15 cellular contexts compared by ENCODE assay signal in the genomic region with DNA sequence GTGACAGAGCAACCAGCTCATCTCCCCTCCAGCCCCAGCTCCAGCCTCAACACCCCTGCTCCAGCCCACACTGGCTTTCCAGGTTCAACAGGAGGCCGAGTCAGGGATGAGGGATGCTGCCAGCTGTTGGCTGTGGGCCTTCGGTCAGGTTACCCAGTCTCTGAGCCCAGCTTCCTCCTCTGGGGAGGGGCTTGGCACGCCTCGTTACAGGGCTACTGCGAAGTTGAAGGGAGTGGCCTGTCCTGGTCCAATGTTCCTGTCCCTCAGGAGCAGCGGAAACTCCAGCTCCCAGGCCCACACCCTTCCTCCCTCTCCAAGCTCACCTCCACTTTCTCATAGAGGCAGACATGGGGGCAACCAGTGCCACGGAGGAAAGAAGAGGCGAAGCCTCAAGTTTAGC. TPM values are rescaled to one million over a fixed set of nuclear protein-coding genes. Genes with fewer than 3 reads are reported as not detected.
A peak's percentile ranks its signal among the peaks of the same experiment; 100 is the strongest.
DNase-seq lines count a peak whose midpoint lies in the region; ATAC-seq, FAIRE-seq and TF ChIP-seq lines count a peak whose summit lies in the region.
"Had no signal": no experiment of that assay in that cellular context is flagged by ENCODE, and none has a peak within 500 bp of the region (broad histone marks: within the 10 kb centered on the region; RNA-seq: fewer than 3 reads in every experiment).

No MANE protein-coding gene starts in this region.

- H3K27me3 ChIP-seq in right lobe of liver (no peaks in the 10 kb centered on the region), HepG2 (ENCODE audit: control insufficient read depth in 1 of 2, insufficient read depth in 2 of 2, low read length in 2 of 2) (no peaks in the 10 kb centered on the region), psoas muscle (ENCODE audit: insufficient read depth in 3 of 3, low read length in 2 of 3) (no peaks in the 10 kb centered on the region)

- POLR2A ChIA-PET in HepG2 (lab: Yijun Ruan, JAX): no interaction called here

- peak; percentile 63 to 91 (median 86) for DNase-seq in right lobe of liver
- DNase-seq in HepG2 (ENCODE audit: low spot score): no peak
- DNase-seq in left colon: peak; percentile 42 to 58
- DNase-seq in psoas muscle: no peak
- DNase-seq in NCI-H187 treated with DMSO at 0.1 percent for 48 hours (lab: John Stamatoyannopoulos, UW): no peak
- no peak for DNase-seq in pons (ENCODE audit: low spot score)
- DNase-seq: NCI-H1417 treated with DMSO at 0.1 percent for 48 hours, NCI-H524 treated with DMSO at 0.1 percent for 48 hours had no signal

- H3K79me2 ChIP-seq in HepG2 (ENCODE audit: insufficient read depth, low read length): no peaks in the 10 kb centered on the region

- TF ChIP-seq CTCF in right lobe of liver (IDR thresholded peaks at IDR 0.05) (no peak), HepG2 (CRISPR knock-in tag; IDR thresholded peaks at IDR 0.05) (no peak), psoas muscle (IDR thresholded peaks at IDR 0.05) (no peak)

- TF ChIP-seq POLR2A in right lobe of liver (IDR thresholded peaks at IDR 0.05) (no peak), HepG2 (IDR thresholded peaks at IDR 0.05; ENCODE audit: insufficient read depth in 1 of 2, low read depth in 2 of 2, low read length in 2 of 2) (0 out of 4 replicates have a peak, but pooled peaks of 1 of the 2 experiments have one; percentile 18)

- 67% methylated on average over 1 of the region's 8 CpGs for WGBS in right lobe of liver (ENCODE audit: insufficient coverage, low coverage, low lambda C conversion rate, missing lambda C conversion rate)
- WGBS in HepG2 (ENCODE audit: low lambda C conversion rate): 96% methylated on average over 8 of the region's 8 CpGs
- WGBS in psoas muscle, 3 donors: 42 to 60% (median 48%) methylated on average over 8 of the region's 8 CpGs

- in situ Hi-C loops in HepG2 (cut with HindIII; ENCODE audit: extremely low pct_ligation_motif_present, low pct_unique_long_range_greater_than_20kb): no loop called here

- H4K20me1 ChIP-seq in HepG2 (ENCODE audit: insufficient read depth, low read length): peaks cover 30% of the 10 kb centered on the region

- H3K4me3 ChIP-seq in right lobe of liver (no peak overlapping the region), HepG2 (replicated peaks in 1 of 3; ENCODE audit: insufficient read depth in 1 of 3, low read depth in 2 of 3, low read length in 3 of 3) (no peak overlapping the region), psoas muscle (no peak overlapping the region)
- H3K4me3 ChIP-seq: A549, GM23248 had no signal

- TF ChIP-seq RAD21 in HepG2 (CRISPR knock-in tag; IDR thresholded peaks at IDR 0.05): no peak

- ATAC-seq in right lobe of liver: peak; percentile 54 to 88 (median 64)
- ATAC-seq in HepG2: no peak
- peak; percentile 92 for ATAC-seq in left colon
- ATAC-seq in psoas muscle: peak in 3 of 4 donors; percentile 38 to 59 (median 46)
- ATAC-seq in HG02970 (IDR thresholded peaks at IDR 0.05; ENCODE audit: low FRiP score, unreplicated experiment): no peak

- H3K9me3 ChIP-seq in right lobe of liver (no peaks in the 10 kb centered on the region), HepG2 (ENCODE audit: low read length) (no peaks in the 10 kb centered on the region), psoas muscle (no peaks in the 10 kb centered on the region)
- H3K9me3 ChIP-seq: A549, Caco-2 had no signal

- TF ChIP-seq EP300 in HepG2 (IDR thresholded peaks at IDR 0.05; ENCODE audit: low read depth in 2 of 2, low read length in 2 of 2) (no peak), HepG2 (CRISPR knock-in tag; IDR thresholded peaks at IDR 0.05; ENCODE audit: borderline replicate concordance) (no peak)

- H3K9ac ChIP-seq in HepG2 (ENCODE audit: insufficient read depth, low read depth, low read length): no peak overlapping the region
- H3K9ac ChIP-seq: GM23248 had no signal

- H3K4me1 ChIP-seq in right lobe of liver (peaks cover 0 to 9% (median 0%) of the 10 kb centered on the region in 4 donors), HepG2 (ENCODE audit: insufficient read depth, low read length) (no peaks in the 10 kb centered on the region), psoas muscle (no peaks in the 10 kb centered on the region)
- H3K4me1 ChIP-seq: A549, Caco-2 had no signal

- CTCF ChIA-PET in HepG2 (lab: Yijun Ruan, JAX; ENCODE audit: low intra/inter-chr PET ratio, low total read pairs): interaction anchor here (1.2 kb wide), 1 partner anchor 32 kb away, joined by 3 read pairs; no protein-coding TSS in a partner anchor

- no peak overlapping the region for H3K4me2 ChIP-seq in HepG2 (ENCODE audit: low read depth, low read length)
- H3K4me2 ChIP-seq: A549 had no signal

- no peak for FAIRE-seq in HepG2 (lab: Jason Lieb, UNC)
- FAIRE-seq: A549, G401.6, RCC 7860 had no signal

- BruUV-seq in HepG2 (replicated peaks; lab: Mats Ljungman, UMichigan): no TSS peak

- H3K27ac ChIP-seq in right lobe of liver (no peak overlapping the region), HepG2 (ENCODE audit: extremely low read length, insufficient read depth, low read length) (no peak overlapping the region), psoas muscle (no peak overlapping the region)
- H3K27ac ChIP-seq: A549, GM23248 had no signal

- H2AFZ ChIP-seq in HepG2 (ENCODE audit: low read length): no peak overlapping the region
- H2AFZ ChIP-seq: GM23248 had no signal

- H3K36me3 ChIP-seq in right lobe of liver (peaks cover 0 to 61% (median 28%) of the 10 kb centered on the region in 4 donors), HepG2 (replicated peaks in 1 of 2; ENCODE audit: control insufficient read depth in 1 of 2, insufficient read depth in 2 of 2, low read length in 2 of 2) (peaks cover 28 to 69% of the 10 kb centered on the region in 2 experiments), psoas muscle (ENCODE audit: insufficient read depth in 1 of 2, low read depth in 1 of 2) (peaks cover 0 to 50% of the 10 kb centered on the region in 2 donors)

- intact Hi-C loops in right lobe of liver (cut with DNase I): no loop called here
- intact Hi-C loops in HepG2 (cut with micrococcal nuclease; ENCODE audit: unreplicated experiment): no loop called here
- intact Hi-C loops in left colon (cut with DNase I, micrococcal nuclease): loop anchor here in 1 of 2 donors (10.0 kb wide), 1 partner anchor 280 kb away; no protein-coding TSS in a partner anchor
- intact Hi-C loops in psoas muscle (cut with DNase I): loop anchor here in 1 of 2 donors (5.0 kb wide), 1 partner anchor 277 kb away; no protein-coding TSS in a partner anchor

RNA-seq across cellular contexts. Expression of gene TAS1R2, which starts 15.1 kb away (rescaled TPM):
- under 1 TPM in 1 of 6 experiments, not detected in 5; 0.07 TPM for total RNA-seq in right lobe of liver
- not detected in 2 replicates for total RNA-seq in HepG2 (2016; rRNA removed; fragmentation: Illumina TruSeq; extraction: Trizol)
- total RNA-seq in HepG2 (2016; cell fraction: cytosol; rRNA removed; fragmentation: Illumina TruSeq; extraction: Trizol; ENCODE audit: low read depth): not detected in 2 replicates
- not detected in 2 replicates for total RNA-seq in HepG2 (2016; cell fraction: insoluble cytoplasmic fraction; rRNA removed; fragmentation: Illumina TruSeq; extraction: Trizol)
- not detected in 2 replicates for total RNA-seq in HepG2 (2016; cell fraction: membrane; rRNA removed; fragmentation: Illumina TruSeq; extraction: Trizol)
- total RNA-seq in HepG2 (2016; cell fraction: nucleus; rRNA removed; fragmentation: Illumina TruSeq; extraction: Trizol): not detected in 2 replicates
- not detected in 2 replicates for polyA plus RNA-seq in HepG2 (2011; rRNA removed)
- 0.01 TPM in 1 of 2 replicates, not detected in the other for polyA plus RNA-seq in HepG2 (2011; cell fraction: cytosol; rRNA removed)
- polyA plus RNA-seq in HepG2 (2011; cell fraction: nucleus; rRNA removed): 0.08 and 0.16 TPM in 2 replicates
- 0.09 TPM in 1 of 2 replicates, not detected in the other for polyA plus RNA-seq in HepG2 (2012)
- not detected in 2 replicates for polyA plus RNA-seq in HepG2 (2016; cell fraction: cytosol; fragmentation: Illumina TruSeq; extraction: Trizol; ENCODE audit: low read depth)
- not detected in 2 replicates for polyA plus RNA-seq in HepG2 (2016; cell fraction: insoluble cytoplasmic fraction; fragmentation: Illumina TruSeq; extraction: Trizol; ENCODE audit: low read depth)
- not detected in 2 replicates for polyA plus RNA-seq in HepG2 (2016; cell fraction: membrane; fragmentation: Illumina TruSeq; extraction: Trizol; ENCODE audit: low read depth)
- polyA plus RNA-seq in HepG2 (2016; cell fraction: nucleus; fragmentation: Illumina TruSeq; extraction: Trizol; ENCODE audit: insufficient read depth, low read depth): not detected in 2 replicates
- polyA minus RNA-seq in HepG2 (2011; rRNA and poly(A)+ RNA removed; ENCODE audit: low replicate concordance): not detected in 2 replicates
- polyA minus RNA-seq in HepG2 (2011; cell fraction: cytosol; rRNA and poly(A)+ RNA removed): not detected in 2 replicates
- polyA minus RNA-seq in HepG2 (2011; cell fraction: nucleus; rRNA and poly(A)+ RNA removed): not detected in 2 replicates
- not detected for total RNA-seq in left colon
- not detected for total RNA-seq in psoas muscle
- polyA plus RNA-seq in psoas muscle: not detected
- total RNA-seq: Caco-2; CD8-positive, alpha-beta T cell; GM23248 had no signal
- polyA plus RNA-seq: A549, GM23248 had no signal

RNA-seq across cellular contexts. Expression of gene ALDH4A1, which starts 27.8 kb away (rescaled TPM):
- 100 to 1,000 TPM; 218 to 364 (median 265) TPM for total RNA-seq in right lobe of liver
- 58.5 and 76.4 TPM in 2 replicates for total RNA-seq in HepG2 (2016; rRNA removed; fragmentation: Illumina TruSeq; extraction: Trizol)
- 7.2 and 7.7 TPM in 2 replicates for total RNA-seq in HepG2 (2016; cell fraction: cytosol; rRNA removed; fragmentation: Illumina TruSeq; extraction: Trizol; ENCODE audit: low read depth)
- total RNA-seq in HepG2 (2016; cell fraction: insoluble cytoplasmic fraction; rRNA removed; fragmentation: Illumina TruSeq; extraction: Trizol): 53.0 and 79.3 TPM in 2 replicates
- 22.0 and 22.8 TPM in 2 replicates for total RNA-seq in HepG2 (2016; cell fraction: membrane; rRNA removed; fragmentation: Illumina TruSeq; extraction: Trizol)
- total RNA-seq in HepG2 (2016; cell fraction: nucleus; rRNA removed; fragmentation: Illumina TruSeq; extraction: Trizol): 52.1 and 60.8 TPM in 2 replicates
- polyA plus RNA-seq in HepG2 (2011; rRNA removed): 229 and 240 TPM in 2 replicates
- 210 and 362 TPM in 2 replicates for polyA plus RNA-seq in HepG2 (2011; cell fraction: cytosol; rRNA removed)
- polyA plus RNA-seq in HepG2 (2011; cell fraction: nucleus; rRNA removed): 328 and 432 TPM in 2 replicates
- polyA plus RNA-seq in HepG2 (2012): 87.2 and 88.3 TPM in 2 replicates
- 7.1 and 8.1 TPM in 2 replicates for polyA plus RNA-seq in HepG2 (2016; cell fraction: cytosol; fragmentation: Illumina TruSeq; extraction: Trizol; ENCODE audit: low read depth)
- polyA plus RNA-seq in HepG2 (2016; cell fraction: insoluble cytoplasmic fraction; fragmentation: Illumina TruSeq; extraction: Trizol; ENCODE audit: low read depth): 53.0 and 59.0 TPM in 2 replicates
- polyA plus RNA-seq in HepG2 (2016; cell fraction: membrane; fragmentation: Illumina TruSeq; extraction: Trizol; ENCODE audit: low read depth): 16.0 and 17.1 TPM in 2 replicates
- 91.4 and 94.6 TPM in 2 replicates for polyA plus RNA-seq in HepG2 (2016; cell fraction: nucleus; fragmentation: Illumina TruSeq; extraction: Trizol; ENCODE audit: insufficient read depth, low read depth)
- 12.3 and 373 TPM in 2 replicates for polyA minus RNA-seq in HepG2 (2011; rRNA and poly(A)+ RNA removed; ENCODE audit: low replicate concordance)
- 140 and 148 TPM in 2 replicates for polyA minus RNA-seq in HepG2 (2011; cell fraction: cytosol; rRNA and poly(A)+ RNA removed)
- 129 and 138 TPM in 2 replicates for polyA minus RNA-seq in HepG2 (2011; cell fraction: nucleus; rRNA and poly(A)+ RNA removed)
- total RNA-seq in left colon: 1 to 10 TPM; 4.9 to 5.5 TPM
- 10 to 100 TPM; 31.9 to 81.1 (median 47.0) TPM for total RNA-seq in psoas muscle
- 10 to 100 TPM; 19.5 to 28.6 (median 22.7) TPM for polyA plus RNA-seq in psoas muscle

Comparison
In these comparisons a context has a peak if more than half of its experiments do, and no peak if none do; other contexts are left out.
1. ATAC-seq: peak in right lobe of liver (4 of 4), left colon (single experiment) and psoas muscle (3 of 4); none in HepG2 (single experiment) and HG02970 (single experiment).
2. DNase-seq: peak in right lobe of liver (3 of 3) and left colon (2 of 2); none in HepG2 (single experiment), psoas muscle (0 of 2), NCI-H187 treated with DMSO at 0.1 percent for 48 hours (single experiment) and pons (single experiment).